ENCODE assay signal across 21 cellular contexts in genomic region chr3:111173328-111173900, GRCh38.
DNase-seq lines count a peak whose midpoint lies in the region; TF ChIP-seq lines count a peak whose summit lies in the region.
"Had no signal": no experiment of that assay in that cellular context is flagged by ENCODE, and none has a peak within 500 bp of the region (broad histone marks: within the 10 kb centered on the region; RNA-seq: fewer than 3 reads in every experiment).

No MANE protein-coding gene starts in this region.

- H3K36me3 ChIP-seq in breast epithelium (no peaks in the 10 kb centered on the region), SJSA1 (peaks cover 6% of the 10 kb centered on the region), Caco-2 (ENCODE audit: control insufficient read depth, insufficient read depth, low read length) (no peaks in the 10 kb centered on the region; the same call in 1 of the 2 replicates), OCI-LY7 (ENCODE audit: insufficient read depth, low read length) (no peaks in the 10 kb centered on the region)
- H3K36me3 ChIP-seq: thoracic aorta had no signal

- TF ChIP-seq CTCF in MCF 10A (IDR thresholded peaks at IDR 0.05; ENCODE audit: unreplicated experiment) = no peak
- no peak for TF ChIP-seq CTCF in breast epithelium (IDR thresholded peaks at IDR 0.05)
- no peak for TF ChIP-seq CTCF in glutamatergic neuron (IDR thresholded peaks at IDR 0.05; ENCODE audit: partially characterized antibody, unreplicated experiment)
- no peak for TF ChIP-seq CTCF in Caco-2 (IDR thresholded peaks at IDR 0.05; ENCODE audit: insufficient read depth in 1 of 2, low read depth in 1 of 2, low read length in 1 of 2, severe bottlenecking in 1 of 2, unreplicated experiment in 1 of 2)
- TF ChIP-seq CTCF in OCI-LY7 (conservative IDR thresholded peaks at IDR 0.05; ENCODE audit: low read length) = no peak

- intact Hi-C loops in MCF 10A (cut with micrococcal nuclease) = no loop called here
- intact Hi-C loops in breast epithelium (cut with DNase I; ENCODE audit: low total_unique reads) = loop anchor here (5.0 kb wide), 1 partner anchor 556 kb away; no protein-coding TSS in a partner anchor
- intact Hi-C loops in activated T-helper 1 cell treated with anti-CD3 and anti-CD28 coated beads, Interleukin-12 subunit alpha, Interleukin-12 subunit beta, Interleukin-2, Interleukin-4 antibody, amounts not matched to agents 30 ng/mL and 10 ng/mL and 1 ng/mL, durations not matched to agents 14 hours and 24 hours and 36 hours (cut with micrococcal nuclease) = no loop called here
- intact Hi-C loops in Caco-2 (cut with micrococcal nuclease; ENCODE audit: unreplicated experiment) = no loop called here
- intact Hi-C loops in OCI-LY7 (cut with micrococcal nuclease; ENCODE audit: unreplicated experiment) = no loop called here

- H4K20me1 ChIP-seq in OCI-LY7 (ENCODE audit: insufficient read depth, low read length) = no peaks in the 10 kb centered on the region

- H3K9me3 ChIP-seq in breast epithelium (no peaks in the 10 kb centered on the region), SJSA1 (replicated peaks) (no peaks in the 10 kb centered on the region), Caco-2 (no peaks in the 10 kb centered on the region), OCI-LY7 (ENCODE audit: low read length) (no peaks in the 10 kb centered on the region)
- H3K9me3 ChIP-seq: thoracic aorta had no signal

- POLR2A ChIA-PET in MCF 10A (lab: Yijun Ruan, JAX) = no interaction called here
- POLR2A ChIA-PET in Caco-2 (lab: Charles Lee) = no interaction called here
- POLR2A ChIA-PET in OCI-LY7 (lab: Charles Lee) = no interaction called here

- H3K27me3 ChIP-seq in breast epithelium (no peaks in the 10 kb centered on the region), SJSA1 (replicated peaks) (no peaks in the 10 kb centered on the region), Caco-2 (replicated peaks; ENCODE audit: control insufficient read depth, insufficient read depth, low read length) (no peaks in the 10 kb centered on the region)
- H3K27me3 ChIP-seq: hepatocyte had no signal

- H3K27me3 Mint-ChIP-seq in MCF 10A (ENCODE audit: insufficient read depth, unreplicated experiment) (no peaks in the 10 kb centered on the region), glutamatergic neuron (ENCODE audit: unreplicated experiment) (no peaks in the 10 kb centered on the region), Caco-2 (ENCODE audit: insufficient read depth, unreplicated experiment) (no peaks in the 10 kb centered on the region)
- H3K27me3 Mint-ChIP-seq in activated T-helper 1 cell treated with anti-CD3 and anti-CD28 coated beads, Interleukin-12 subunit alpha, Interleukin-12 subunit beta, Interleukin-2, Interleukin-4 antibody, amounts not matched to agents 30 ng/mL and 10 ng/mL and 1 ng/mL, durations not matched to agents 14 hours and 24 hours and 36 hours (ENCODE audit: insufficient read depth) = peaks cover 8% of the 10 kb centered on the region
- H3K27me3 Mint-ChIP-seq: activated CD4-positive, alpha-beta T cell treated with anti-CD3 and anti-CD28 coated beads, Interleukin-2, amount 10 ng/mL, durations not matched to agents 7 days and 5 days; activated naive CD8-positive, alpha-beta T cell treated with anti-CD3 and anti-CD28 coated beads, Interleukin-2, amount 10 ng/mL, durations not matched to agents 7 days and 5 days had no signal

- peak; percentile 37 for DNase-seq in MCF 10A (ENCODE audit: unreplicated experiment)
- DNase-seq in breast epithelium (ENCODE audit: low spot score in 2 of 2) = no peak
- peak in 1 of 2 experiments; percentile 28 for DNase-seq in SJSA1 (ENCODE audit: low read depth in 1 of 2, low spot score in 2 of 2)
- no peak for DNase-seq in glutamatergic neuron
- no peak for DNase-seq in activated T-helper 1 cell treated with anti-CD3 and anti-CD28 coated beads, Interleukin-12 subunit alpha, Interleukin-12 subunit beta, Interleukin-2, Interleukin-4 antibody, amounts not matched to agents 30 ng/mL and 10 ng/mL and 1 ng/mL, durations not matched to agents 14 hours and 24 hours and 36 hours (ENCODE audit: low spot score)
- DNase-seq in T-helper 1 cell = no peak
- DNase-seq in Caco-2 = no peak
- DNase-seq in OCI-LY7 (ENCODE audit: low spot score) = no peak
- DNase-seq: activated CD4-positive, alpha-beta T cell treated with anti-CD3 and anti-CD28 coated beads, Interleukin-2, amount 10 ng/mL, durations not matched to agents 7 days and 5 days; activated naive CD8-positive, alpha-beta T cell treated with anti-CD3 and anti-CD28 coated beads, Interleukin-2, amount 10 ng/mL, durations not matched to agents 7 days and 5 days; DND-41; left ventricle myocardium superior; naive B cell; NCI-H1436 treated with DMSO at 0.1 percent for 48 hours; NCI-H526 treated with DMSO at 0.1 percent for 48 hours; stimulated activated CD4-positive, alpha-beta T cell treated with anti-CD3 and anti-CD28 coated beads, Interleukin-1b, Interleukin-23, amount 100 ng/mL, for 48 hours had no signal

- peaks cover 9% of the 10 kb centered on the region for H3K4me1 Mint-ChIP-seq in MCF 10A (ENCODE audit: insufficient read depth, unreplicated experiment)
- peaks cover 12% of the 10 kb centered on the region for H3K4me1 Mint-ChIP-seq in glutamatergic neuron (ENCODE audit: low read depth, unreplicated experiment)
- H3K4me1 Mint-ChIP-seq in activated T-helper 1 cell treated with anti-CD3 and anti-CD28 coated beads, Interleukin-12 subunit alpha, Interleukin-12 subunit beta, Interleukin-2, Interleukin-4 antibody, amounts not matched to agents 30 ng/mL and 10 ng/mL and 1 ng/mL, durations not matched to agents 14 hours and 24 hours and 36 hours (ENCODE audit: low read depth) = no peaks in the 10 kb centered on the region
- H3K4me1 Mint-ChIP-seq in Caco-2 (ENCODE audit: low read depth, unreplicated experiment) = peaks cover 12% of the 10 kb centered on the region
- H3K4me1 Mint-ChIP-seq: activated CD4-positive, alpha-beta T cell treated with anti-CD3 and anti-CD28 coated beads, Interleukin-2, amount 10 ng/mL, durations not matched to agents 7 days and 5 days; activated naive CD8-positive, alpha-beta T cell treated with anti-CD3 and anti-CD28 coated beads, Interleukin-2, amount 10 ng/mL, durations not matched to agents 7 days and 5 days; CD14-positive monocyte; naive B cell had no signal

- H3K9me2 ChIP-seq in OCI-LY7 (ENCODE audit: insufficient read depth, low read length) = no peaks in the 10 kb centered on the region

- H3K4me2 ChIP-seq in OCI-LY7 (ENCODE audit: low read length) = no peak overlapping the region
- H3K4me2 ChIP-seq: A549, hepatocyte, KMS-11 had no signal

- H3K4me1 ChIP-seq in breast epithelium (no peaks in the 10 kb centered on the region), SJSA1 (replicated peaks) (peaks cover 10% of the 10 kb centered on the region), Caco-2 (no peaks in the 10 kb centered on the region), OCI-LY7 (ENCODE audit: insufficient read depth, low read length, poor library complexity, severe bottlenecking) (no peaks in the 10 kb centered on the region)
- H3K4me1 ChIP-seq: A549 had no signal

- CTCF ChIA-PET in MCF 10A (lab: Yijun Ruan, JAX) = no interaction called here
- CTCF ChIA-PET in Caco-2 (lab: Charles Lee) = no interaction called here
- CTCF ChIA-PET in OCI-LY7 (lab: Charles Lee; ENCODE audit: unreplicated experiment) = no interaction called here

- H3K36me3 Mint-ChIP-seq in MCF 10A (ENCODE audit: insufficient read depth, unreplicated experiment) (peaks cover 4% of the 10 kb centered on the region), glutamatergic neuron (ENCODE audit: unreplicated experiment) (no peaks in the 10 kb centered on the region), Caco-2 (ENCODE audit: insufficient read depth, unreplicated experiment) (peaks cover 31% of the 10 kb centered on the region)
- H3K36me3 Mint-ChIP-seq in activated T-helper 1 cell treated with anti-CD3 and anti-CD28 coated beads, Interleukin-12 subunit alpha, Interleukin-12 subunit beta, Interleukin-2, Interleukin-4 antibody, amounts not matched to agents 30 ng/mL and 10 ng/mL and 1 ng/mL, durations not matched to agents 14 hours and 24 hours and 36 hours (ENCODE audit: low read depth) = no peaks in the 10 kb centered on the region
- H3K36me3 Mint-ChIP-seq: CD14-positive monocyte, naive B cell had no signal

- H2AFZ ChIP-seq in OCI-LY7 (ENCODE audit: low read length) = no peak overlapping the region
- H2AFZ ChIP-seq: hepatocyte had no signal

- H3K4me3 Mint-ChIP-seq in MCF 10A (ENCODE audit: unreplicated experiment) (no peak overlapping the region), glutamatergic neuron (ENCODE audit: unreplicated experiment) (no peak overlapping the region), Caco-2 (ENCODE audit: unreplicated experiment) (no peak overlapping the region)
- no peak overlapping the region for H3K4me3 Mint-ChIP-seq in activated T-helper 1 cell treated with anti-CD3 and anti-CD28 coated beads, Interleukin-12 subunit alpha, Interleukin-12 subunit beta, Interleukin-2, Interleukin-4 antibody, amounts not matched to agents 30 ng/mL and 10 ng/mL and 1 ng/mL, durations not matched to agents 14 hours and 24 hours and 36 hours
- H3K4me3 Mint-ChIP-seq: activated CD4-positive, alpha-beta T cell treated with anti-CD3 and anti-CD28 coated beads, Interleukin-2, amount 10 ng/mL, durations not matched to agents 7 days and 5 days; activated naive CD8-positive, alpha-beta T cell treated with anti-CD3 and anti-CD28 coated beads, Interleukin-2, amount 10 ng/mL, durations not matched to agents 7 days and 5 days; CD14-positive monocyte; naive B cell had no signal

- no peak overlapping the region for H3K4me3 ChIP-seq in breast epithelium
- H3K4me3 ChIP-seq in SJSA1 = no peak overlapping the region
- H3K4me3 ChIP-seq in Caco-2 (ENCODE audit: low read depth, low read length) = no peak overlapping the region
- H3K4me3 ChIP-seq in OCI-LY7 (ENCODE audit: low read depth, low read length, poor library complexity, severe bottlenecking) = no peak overlapping the region
- H3K4me3 ChIP-seq: A549, hepatocyte, thoracic aorta had no signal

- no peaks in the 10 kb centered on the region for H3K79me2 ChIP-seq in OCI-LY7 (ENCODE audit: insufficient read depth, low read depth, low read length)
- H3K79me2 ChIP-seq: hepatocyte had no signal

- BruUV-seq in MCF 10A (replicated peaks; lab: Mats Ljungman, UMichigan) (no TSS peak), Caco-2 (replicated peaks; lab: Mats Ljungman, UMichigan) (no TSS peak), OCI-LY7 (replicated peaks; lab: Mats Ljungman, UMichigan) (no TSS peak)

- H3K27ac Mint-ChIP-seq in MCF 10A (ENCODE audit: low read depth, unreplicated experiment) (peak overlapping the region; percentile 43), glutamatergic neuron (ENCODE audit: unreplicated experiment) (peak overlapping the region; percentile 71), Caco-2 (ENCODE audit: unreplicated experiment) (no peak overlapping the region)
- H3K27ac Mint-ChIP-seq in activated T-helper 1 cell treated with anti-CD3 and anti-CD28 coated beads, Interleukin-12 subunit alpha, Interleukin-12 subunit beta, Interleukin-2, Interleukin-4 antibody, amounts not matched to agents 30 ng/mL and 10 ng/mL and 1 ng/mL, durations not matched to agents 14 hours and 24 hours and 36 hours = no peak overlapping the region
- H3K27ac Mint-ChIP-seq: activated CD4-positive, alpha-beta T cell treated with anti-CD3 and anti-CD28 coated beads, Interleukin-2, amount 10 ng/mL, durations not matched to agents 7 days and 5 days; activated naive CD8-positive, alpha-beta T cell treated with anti-CD3 and anti-CD28 coated beads, Interleukin-2, amount 10 ng/mL, durations not matched to agents 7 days and 5 days; CD14-positive monocyte had no signal

- H3K9me3 Mint-ChIP-seq in MCF 10A (ENCODE audit: unreplicated experiment) (peaks cover 8% of the 10 kb centered on the region), glutamatergic neuron (ENCODE audit: unreplicated experiment) (no peaks in the 10 kb centered on the region), Caco-2 (ENCODE audit: unreplicated experiment) (peaks cover 6% of the 10 kb centered on the region)
- peaks cover 7% of the 10 kb centered on the region for H3K9me3 Mint-ChIP-seq in activated T-helper 1 cell treated with anti-CD3 and anti-CD28 coated beads, Interleukin-12 subunit alpha, Interleukin-12 subunit beta, Interleukin-2, Interleukin-4 antibody, amounts not matched to agents 30 ng/mL and 10 ng/mL and 1 ng/mL, durations not matched to agents 14 hours and 24 hours and 36 hours
- H3K9me3 Mint-ChIP-seq: CD14-positive monocyte had no signal

- TF ChIP-seq POLR2A in breast epithelium (IDR thresholded peaks at IDR 0.05) = no peak

- H3K27ac ChIP-seq in breast epithelium (no peak overlapping the region), SJSA1 (0 out of 2 replicates have a peak overlapping the region, but pooled peaks have one; percentile 14), OCI-LY7 (ENCODE audit: low read depth, low read length, poor library complexity, severe bottlenecking) (no peak overlapping the region)
- H3K27ac ChIP-seq: A549, hepatocyte, KMS-11, thoracic aorta had no signal

Comparison
In these comparisons a context has a peak if more than half of its experiments do, and no peak if none do; other contexts are left out.
1. H3K27ac Mint-ChIP-seq: peak in MCF 10A (single experiment) and glutamatergic neuron (single experiment); none in activated T-helper 1 cell treated with anti-CD3 and anti-CD28 coated beads, Interleukin-12 subunit alpha, Interleukin-12 subunit beta, Interleukin-2, Interleukin-4 antibody, amounts not matched to agents 30 ng/mL and 10 ng/mL and 1 ng/mL, durations not matched to agents 14 hours and 24 hours and 36 hours (single experiment) and Caco-2 (single experiment).